8 cellular contexts compared by ENCODE assay signal in genomic region chr1:227734858-227735780, GRCh38. TPM values are rescaled to one million over a fixed set of nuclear protein-coding genes. Genes with fewer than 3 reads are reported as not detected.
DNase-seq lines count a peak whose midpoint lies in the region; ATAC-seq and TF ChIP-seq lines count a peak whose summit lies in the region.

TSS of gene JMJD4 (minus strand) at chr1:227735302. CDS start at chr1:227735273, 29 bp downstream.
A gene with protein sequence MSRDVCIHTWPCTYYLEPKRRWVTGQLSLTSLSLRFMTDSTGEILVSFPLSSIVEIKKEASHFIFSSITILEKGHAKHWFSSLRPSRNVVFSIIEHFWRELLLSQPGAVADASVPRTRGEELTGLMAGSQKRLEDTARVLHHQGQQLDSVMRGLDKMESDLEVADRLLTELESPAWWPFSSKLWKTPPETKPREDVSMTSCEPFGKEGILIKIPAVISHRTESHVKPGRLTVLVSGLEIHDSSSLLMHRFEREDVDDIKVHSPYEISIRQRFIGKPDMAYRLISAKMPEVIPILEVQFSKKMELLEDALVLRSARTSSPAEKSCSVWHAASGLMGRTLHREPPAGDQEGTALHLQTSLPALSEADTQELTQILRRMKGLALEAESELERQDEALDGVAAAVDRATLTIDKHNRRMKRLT (plus strand): TSS chr1:227735435. CDS start chr1:227747737, 12,302 bp downstream.

- H3K9ac ChIP-seq in liver (ENCODE audit: low read depth in 1 of 2, low read length in 2 of 2), result peak within 1 kb of the TSS; percentile 71 to 84

- WGBS in liver, result under 1% methylated on average over 104 of the region's 104 CpGs

- peaks cover 0 to 17% (median 4%) of the 10 kb centered on the region in 4 donors for H3K36me3 ChIP-seq in liver (ENCODE audit: control insufficient read depth in 4 of 4, insufficient read depth in 3 of 4, low read depth in 1 of 4, low read length in 3 of 4)

- ATAC-seq in GM19372 (IDR thresholded peaks at IDR 0.05; ENCODE audit: low read depth, unreplicated experiment), result peak; percentile 93
- ATAC-seq in HG03521 (IDR thresholded peaks at IDR 0.05; ENCODE audit: unreplicated experiment), result peak; percentile 94

- H3K27me3 ChIP-seq in liver (ENCODE audit: control insufficient read depth in 4 of 4, insufficient read depth in 4 of 4, low read length in 3 of 4), result no peaks in the 10 kb centered on the region

- TF ChIP-seq CTCF in liver (IDR thresholded peaks at IDR 0.05; ENCODE audit: low read depth, low read length, missing input control), result no peak

- peak in 1 of 2 donors; percentile 20 for TF ChIP-seq RAD21 in liver (IDR thresholded peaks at IDR 0.05)

- peak within 1 kb of the TSS; percentile 81 to 84 for H3K27ac ChIP-seq in liver (ENCODE audit: low read depth in 1 of 2, low read length in 2 of 2)

- no peaks in the 10 kb centered on the region for H3K9me3 ChIP-seq in liver (ENCODE audit: control insufficient read depth in 4 of 4, low read length in 3 of 4)

- H3K4me1 ChIP-seq in liver (ENCODE audit: control insufficient read depth in 4 of 4, insufficient read depth in 4 of 4, low read length in 3 of 4), result peaks cover 19 to 55% (median 46%) of the 10 kb centered on the region in 4 donors

- DNase-seq in C1 segment of cervical spinal cord (lab: John Stamatoyannopoulos, UW) (peak; percentile 36 to 92 (median 83)), NCI-H748 treated with DMSO at 0.1 percent for 48 hours (lab: John Stamatoyannopoulos, UW) (peak; percentile 69), dermis blood vessel endothelial cell (peak; percentile 94)
- DNase-seq in activated CD4-positive, alpha-beta T cell treated with anti-CD3 and anti-CD28 coated beads, Interleukin-2, amount 50 U/mL, for 4 hours, result peak; percentile 86
- DNase-seq in stimulated activated CD4-positive, alpha-beta T cell treated with anti-CD3 and anti-CD28 coated beads, Interleukin-4, amount 100 ng/mL, for 1 hour, result peak; percentile 92

- H3K4me3 ChIP-seq in liver (ENCODE audit: low read depth in 1 of 3, low read length in 3 of 3), result peak within 1 kb of the TSS; percentile 77 to 91 (median 89)

TF ChIP-seq in liver, 16 proteins besides CTCF, POLR2A, EP300 and RAD21:
- peak; percentile 87 to 95 for TF ChIP-seq GABPA (IDR thresholded peaks at IDR 0.05 in 1 of 2, conservative IDR thresholded peaks at IDR 0.05 in 1 of 2)
- TF ChIP-seq JUND (IDR thresholded peaks at IDR 0.05), result no peak
- peak in 1 of 2 donors; percentile 36 for TF ChIP-seq RXRA (IDR thresholded peaks at IDR 0.05)
- TF ChIP-seq SP1 (IDR thresholded peaks at IDR 0.05), result peak; percentile 14
- peak in 1 of 2 donors; percentile 6 for TF ChIP-seq HNF4A (conservative IDR thresholded peaks at IDR 0.05)

RNA-seq across cellular contexts. Expression of gene JMJD4, which starts in this region (rescaled TPM):
- total RNA-seq in dermis blood vessel endothelial cell, result 30.8 and 31.8 TPM in 2 replicates
- total RNA-seq in liver, result 10 to 100 TPM; 12.6 to 22.1 TPM
- polyA plus RNA-seq in liver, result 10 to 100 TPM; 12.4 to 15.5 TPM

RNA-seq across cellular contexts. Expression of the second gene that starts in this region (rescaled TPM):
- total RNA-seq in dermis blood vessel endothelial cell, result 39.5 and 44.9 TPM in 2 replicates
- total RNA-seq in liver, result 10 to 100 TPM; 16.8 to 23.3 TPM
- 10 to 100 TPM; 15.3 to 15.7 TPM for polyA plus RNA-seq in liver

Comparison
In these comparisons a context has a peak if more than half of its experiments do, and no peak if none do; other contexts are left out.
1. Peak in every context shown above with its lines: DNase-seq, ATAC-seq, H3K4me3 ChIP-seq and H3K27ac ChIP-seq.